ENCODE assay signal across 17 cellular contexts in genomic region chr3:23508464-23508863, GRCh38.
A peak's percentile ranks its signal among the peaks of the same experiment; 100 is the strongest.
DNase-seq lines count a peak whose midpoint lies in the region; ATAC-seq and TF ChIP-seq lines count a peak whose summit lies in the region.
"Had no signal": no experiment of that assay in that cellular context is flagged by ENCODE, and none has a peak within 500 bp of the region (broad histone marks: within the 10 kb centered on the region; RNA-seq: fewer than 3 reads in every experiment).

No MANE protein-coding gene starts in this region.

- H3K27me3 ChIP-seq in Caco-2 (replicated peaks; ENCODE audit: control insufficient read depth, insufficient read depth, low read length) (no peaks in the 10 kb centered on the region), hepatocyte (no peaks in the 10 kb centered on the region), osteoblast (ENCODE audit: insufficient read depth, low read length) (no peaks in the 10 kb centered on the region)

- no peaks in the 10 kb centered on the region for H3K9me3 Mint-ChIP-seq in Caco-2 (ENCODE audit: unreplicated experiment)
- H3K9me3 Mint-ChIP-seq: CD4-positive, alpha-beta T cell had no signal

- TF ChIP-seq CTCF in Caco-2 (IDR thresholded peaks at IDR 0.05; ENCODE audit: insufficient read depth in 1 of 2, low read depth in 1 of 2, low read length in 1 of 2, severe bottlenecking in 1 of 2, unreplicated experiment in 1 of 2): no peak
- no peak for TF ChIP-seq CTCF in hepatocyte (IDR thresholded peaks at IDR 0.05; ENCODE audit: poor library complexity)
- TF ChIP-seq CTCF in osteoblast (IDR thresholded peaks at IDR 0.05; ENCODE audit: extremely low read depth, low read depth, low read length): no peak

- WGBS in hepatocyte (ENCODE audit: low lambda C conversion rate, missing lambda C conversion rate): 68% methylated on average over 5 of the region's 5 CpGs

- H3K9me3 ChIP-seq in Caco-2: no peaks in the 10 kb centered on the region
- no peaks in the 10 kb centered on the region for H3K9me3 ChIP-seq in hepatocyte (ENCODE audit: low read depth)
- no peaks in the 10 kb centered on the region for H3K9me3 ChIP-seq in osteoblast (ENCODE audit: low read depth, low read length)
- H3K9me3 ChIP-seq: HAP-1 had no signal

- intact Hi-C loops in Caco-2 (cut with micrococcal nuclease; ENCODE audit: unreplicated experiment): no loop called here

- no peaks in the 10 kb centered on the region for H3K36me3 Mint-ChIP-seq in Caco-2 (ENCODE audit: insufficient read depth, unreplicated experiment)

- no peaks in the 10 kb centered on the region for H4K20me1 ChIP-seq in hepatocyte (ENCODE audit: insufficient read depth, poor library complexity, severe bottlenecking)
- no peaks in the 10 kb centered on the region for H4K20me1 ChIP-seq in osteoblast (ENCODE audit: insufficient read depth, low read length)

- POLR2A ChIA-PET in Caco-2 (lab: Charles Lee): interaction anchor here (0.8 kb wide), 1 partner anchor 43 kb away, joined by 3 read pairs; no protein-coding TSS in a partner anchor

- peak; percentile 10 to 34 for DNase-seq in Caco-2
- DNase-seq in LoVo (ENCODE audit: low spot score): peak; percentile 54
- DNase-seq in hepatocyte (ENCODE audit: low spot score): peak; percentile 19
- peak; percentile 13 for DNase-seq in osteoblast (ENCODE audit: insufficient read length, low spot score, missing footprints)
- DNase-seq: ACHN; C1 segment of cervical spinal cord; CD4-positive, alpha-beta T cell; DND-41; GDM1; Karpas-422 had no signal

- H3K79me2 ChIP-seq in hepatocyte: no peaks in the 10 kb centered on the region
- no peaks in the 10 kb centered on the region for H3K79me2 ChIP-seq in osteoblast (ENCODE audit: insufficient read depth, low read length)

- H3K4me2 ChIP-seq in hepatocyte (no peak overlapping the region), osteoblast (ENCODE audit: insufficient read depth, low read length) (no peak overlapping the region)

- H3K27ac Mint-ChIP-seq in Caco-2 (ENCODE audit: unreplicated experiment): peak overlapping the region; percentile 83
- H3K27ac Mint-ChIP-seq: B cell; CD4-positive, alpha-beta T cell had no signal

- no peaks in the 10 kb centered on the region for H3K9me2 ChIP-seq in hepatocyte (replicated peaks; ENCODE audit: insufficient read depth)

- CTCF ChIA-PET in Caco-2 (lab: Charles Lee): interaction anchor here (0.6 kb wide), 1 partner anchor 278 kb away, joined by 4 read pairs; no protein-coding TSS in a partner anchor

- peaks cover 18% of the 10 kb centered on the region for H3K4me1 Mint-ChIP-seq in Caco-2 (ENCODE audit: low read depth, unreplicated experiment)
- H3K4me1 Mint-ChIP-seq: B cell had no signal

- H3K36me3 ChIP-seq in Caco-2 (ENCODE audit: control insufficient read depth, insufficient read depth, low read length) (no peaks in the 10 kb centered on the region), hepatocyte (replicated peaks; ENCODE audit: insufficient read depth, low read depth) (no peaks in the 10 kb centered on the region), osteoblast (ENCODE audit: insufficient read depth, low read length) (no peaks in the 10 kb centered on the region)
- H3K36me3 ChIP-seq: HAP-1 had no signal

- BruUV-seq in Caco-2 (replicated peaks; lab: Mats Ljungman, UMichigan): no TSS peak

- peak overlapping the region; percentile 11 for H3K4me3 Mint-ChIP-seq in Caco-2 (ENCODE audit: unreplicated experiment)
- H3K4me3 Mint-ChIP-seq: B cell; CD4-positive, alpha-beta T cell had no signal

- H3K27me3 Mint-ChIP-seq in Caco-2 (ENCODE audit: insufficient read depth, unreplicated experiment): no peaks in the 10 kb centered on the region
- H3K27me3 Mint-ChIP-seq: B cell; CD4-positive, alpha-beta T cell had no signal

- no peak overlapping the region for H3K4me3 ChIP-seq in Caco-2 (ENCODE audit: low read depth, low read length)
- no peak overlapping the region for H3K4me3 ChIP-seq in hepatocyte
- no peak overlapping the region for H3K4me3 ChIP-seq in osteoblast (ENCODE audit: insufficient read depth, low read length)
- H3K4me3 ChIP-seq: HAP-1, K562 had no signal

- no peak for ATAC-seq in GM18873 (IDR thresholded peaks at IDR 0.05; ENCODE audit: low FRiP score, unreplicated experiment)
- no peak for ATAC-seq in HG02798 (IDR thresholded peaks at IDR 0.05; ENCODE audit: poor library complexity, unreplicated experiment)
- no peak for ATAC-seq in GM18511 (IDR thresholded peaks at IDR 0.05; ENCODE audit: unreplicated experiment)
- ATAC-seq: K562 had no signal

- H3K4me1 ChIP-seq in Caco-2 (peaks cover 14% of the 10 kb centered on the region), hepatocyte (ENCODE audit: insufficient read depth) (no peaks in the 10 kb centered on the region), osteoblast (ENCODE audit: insufficient read depth, low read length) (no peaks in the 10 kb centered on the region)

- peak overlapping the region; percentile 44 for H3K27ac ChIP-seq in hepatocyte
- H3K27ac ChIP-seq in osteoblast (ENCODE audit: low read depth, low read length): no peak overlapping the region
- H3K27ac ChIP-seq: HL-60 had no signal

- no peak overlapping the region for H2AFZ ChIP-seq in hepatocyte
- H2AFZ ChIP-seq in osteoblast (ENCODE audit: low read length): no peak overlapping the region
